1 cellular context compared by ENCODE assay signal in the genomic region with DNA sequence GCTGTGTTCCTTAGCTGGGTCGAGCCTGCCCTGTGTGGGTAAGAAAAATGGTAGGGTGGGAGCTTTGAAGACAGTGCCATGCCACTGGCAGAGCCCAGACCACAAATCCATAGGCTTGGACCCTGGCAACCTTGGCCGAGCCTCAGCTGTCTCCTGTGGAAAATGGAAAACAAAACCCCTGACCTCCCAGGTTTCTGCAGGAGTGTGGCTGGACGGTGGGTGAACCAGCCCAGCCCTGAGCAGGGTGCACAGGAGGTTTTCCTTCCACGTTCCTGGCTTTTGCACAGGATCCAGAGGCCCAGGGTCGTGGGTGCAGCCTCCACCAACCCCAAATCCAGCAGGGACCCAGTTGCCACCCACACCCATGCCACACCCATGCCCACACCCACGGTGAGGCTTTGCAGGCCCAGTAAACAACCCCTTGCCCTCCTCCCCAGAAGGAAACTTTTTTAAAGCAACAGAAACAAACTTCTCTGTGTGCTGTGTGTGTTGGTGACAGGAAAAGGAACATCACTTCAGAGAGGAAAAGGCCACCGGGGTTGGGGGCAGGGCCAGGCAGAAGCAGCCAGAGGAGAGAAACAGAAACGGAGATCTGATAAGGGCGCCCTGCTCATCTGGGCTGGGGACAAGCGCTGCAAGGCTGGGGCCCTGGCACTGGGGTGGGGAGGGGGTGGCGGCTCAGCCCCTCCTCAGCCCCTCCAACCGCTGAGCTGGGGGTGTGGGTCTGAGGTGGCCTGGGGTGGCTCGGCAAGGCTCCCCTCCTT.
TF ChIP-seq lines count a peak whose summit lies in the region.

No MANE protein-coding gene starts in this region.

TF ChIP-seq in K562, 482 proteins besides CTCF, POLR2A, EP300 and RAD21 (continued from another document and continues in another):
- TF ChIP-seq, protein P1, sequence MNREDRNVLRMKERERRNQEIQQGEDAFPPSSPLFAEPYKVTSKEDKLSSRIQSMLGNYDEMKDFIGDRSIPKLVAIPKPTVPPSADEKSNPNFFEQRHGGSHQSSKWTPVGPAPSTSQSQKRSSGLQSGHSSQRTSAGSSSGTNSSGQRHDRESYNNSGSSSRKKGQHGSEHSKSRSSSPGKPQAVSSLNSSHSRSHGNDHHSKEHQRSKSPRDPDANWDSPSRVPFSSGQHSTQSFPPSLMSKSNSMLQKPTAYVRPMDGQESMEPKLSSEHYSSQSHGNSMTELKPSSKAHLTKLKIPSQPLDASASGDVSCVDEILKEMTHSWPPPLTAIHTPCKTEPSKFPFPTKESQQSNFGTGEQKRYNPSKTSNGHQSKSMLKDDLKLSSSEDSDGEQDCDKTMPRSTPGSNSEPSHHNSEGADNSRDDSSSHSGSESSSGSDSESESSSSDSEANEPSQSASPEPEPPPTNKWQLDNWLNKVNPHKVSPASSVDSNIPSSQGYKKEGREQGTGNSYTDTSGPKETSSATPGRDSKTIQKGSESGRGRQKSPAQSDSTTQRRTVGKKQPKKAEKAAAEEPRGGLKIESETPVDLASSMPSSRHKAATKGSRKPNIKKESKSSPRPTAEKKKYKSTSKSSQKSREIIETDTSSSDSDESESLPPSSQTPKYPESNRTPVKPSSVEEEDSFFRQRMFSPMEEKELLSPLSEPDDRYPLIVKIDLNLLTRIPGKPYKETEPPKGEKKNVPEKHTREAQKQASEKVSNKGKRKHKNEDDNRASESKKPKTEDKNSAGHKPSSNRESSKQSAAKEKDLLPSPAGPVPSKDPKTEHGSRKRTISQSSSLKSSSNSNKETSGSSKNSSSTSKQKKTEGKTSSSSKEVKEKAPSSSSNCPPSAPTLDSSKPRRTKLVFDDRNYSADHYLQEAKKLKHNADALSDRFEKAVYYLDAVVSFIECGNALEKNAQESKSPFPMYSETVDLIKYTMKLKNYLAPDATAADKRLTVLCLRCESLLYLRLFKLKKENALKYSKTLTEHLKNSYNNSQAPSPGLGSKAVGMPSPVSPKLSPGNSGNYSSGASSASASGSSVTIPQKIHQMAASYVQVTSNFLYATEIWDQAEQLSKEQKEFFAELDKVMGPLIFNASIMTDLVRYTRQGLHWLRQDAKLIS (CRISPR knock-in tag; IDR thresholded peaks at IDR 0.05): no peak
- TF ChIP-seq HNRNPH1 (optimal IDR thresholded peaks at IDR 0.05; ENCODE audit: low read depth, low read length) (no peak), NR2F6 (CRISPR knock-in tag; IDR thresholded peaks at IDR 0.05) (no peak), RBM22 (IDR thresholded peaks at IDR 0.05; ENCODE audit: low read depth, low read length, poor library complexity, severe bottlenecking) (no peak), GATAD2B (IDR thresholded peaks at IDR 0.05; ENCODE audit: borderline replicate concordance) (no peak; the same call in 1 of the 2 replicates), MTA3 (IDR thresholded peaks at IDR 0.05; ENCODE audit: borderline replicate concordance) (peak; percentile 68), WHSC1 (IDR thresholded peaks at IDR 0.05; ENCODE audit: low read length) (no peak), ZNF124 (CRISPR knock-in tag; IDR thresholded peaks at IDR 0.05) (no peak), CC2D1A (IDR thresholded peaks at IDR 0.05) (no peak), ZNF766 (CRISPR knock-in tag; conservative IDR thresholded peaks at IDR 0.05) (no peak), ZNF134 (CRISPR knock-in tag; conservative IDR thresholded peaks at IDR 0.05) (no peak), SIRT6 (IDR thresholded peaks at IDR 0.05; ENCODE audit: low read depth, low read length) (no peak), TCF7L2 (IDR thresholded peaks at IDR 0.05; ENCODE audit: low read depth, low read length) (no peak), SFPQ (IDR thresholded peaks at IDR 0.05; ENCODE audit: low read depth, low read length) (no peak), TSC22D4 (tag; IDR thresholded peaks at IDR 0.05) (no peak), NFE2 (IDR thresholded peaks at IDR 0.05; ENCODE audit: low read depth) (0 out of 2 replicates have a peak, but pooled peaks have one; percentile 19), RFX1 (IDR thresholded peaks at IDR 0.05) (no peak), XRCC4 (IDR thresholded peaks at IDR 0.05; ENCODE audit: extremely low read depth, insufficient read depth, insufficient read length) (no peak), RBM14 (IDR thresholded peaks at IDR 0.05; ENCODE audit: borderline replicate concordance, insufficient read depth, low read depth, low read length) (no peak), ZNF184 (CRISPR knock-in tag; IDR thresholded peaks at IDR 0.05) (no peak), TAF1 (IDR thresholded peaks at IDR 0.05; ENCODE audit: control insufficient read depth, extremely low read depth, insufficient read depth, low read length, severe bottlenecking) (no peak), CREB1 (IDR thresholded peaks at IDR 0.05) (no peak), CREB1 (CRISPR knock-in tag; IDR thresholded peaks at IDR 0.05) (no peak), ZNF445 (CRISPR knock-in tag; IDR thresholded peaks at IDR 0.05; ENCODE audit: low read depth) (no peak), ETS2 (tag; IDR thresholded peaks at IDR 0.05; ENCODE audit: borderline replicate concordance, poor library complexity, severe bottlenecking) (no peak), MXD1 (CRISPR knock-in tag; IDR thresholded peaks at IDR 0.05; ENCODE audit: borderline replicate concordance, poor library complexity, severe bottlenecking) (no peak), ILF3 (IDR thresholded peaks at IDR 0.05; ENCODE audit: borderline replicate concordance) (no peak), HDAC1 (IDR thresholded peaks at IDR 0.05) (peak in 1 of 2 experiments; percentile 75; a peak in 1 of 4 replicates), ZNF311 (CRISPR knock-in tag; IDR thresholded peaks at IDR 0.05) (peak; percentile 65), NBN (IDR thresholded peaks at IDR 0.05; ENCODE audit: low read depth) (no peak; the same call in 1 of the 2 replicates), ZNF277 (CRISPR knock-in tag; IDR thresholded peaks at IDR 0.05; ENCODE audit: borderline replicate concordance) (no peak), ZEB2 (IDR thresholded peaks at IDR 0.05) (0 out of 2 replicates have a peak, but pooled peaks have one; percentile 48), ZNF175 (CRISPR knock-in tag; IDR thresholded peaks at IDR 0.05; ENCODE audit: low read depth) (no peak), ASH1L (IDR thresholded peaks at IDR 0.05; ENCODE audit: borderline replicate concordance, low read depth, partially characterized antibody) (no peak), POLR2G (IDR thresholded peaks at IDR 0.05; ENCODE audit: low read depth, low read length) (peak; percentile 65), ZNF165 (CRISPR knock-in tag; IDR thresholded peaks at IDR 0.05; ENCODE audit: borderline replicate concordance) (no peak), TAL1 (IDR thresholded peaks at IDR 0.05) (no peak), NUFIP1 (IDR thresholded peaks at IDR 0.05; ENCODE audit: partially characterized antibody) (no peak), YBX1 (IDR thresholded peaks at IDR 0.05) (no peak), PCBP2 (IDR thresholded peaks at IDR 0.05; ENCODE audit: low read depth, low read length, poor library complexity, severe bottlenecking) (no peak), KDM1A (IDR thresholded peaks at IDR 0.05) (0 out of 4 replicates have a peak, but pooled peaks of 1 of the 2 experiments have one; percentile 3), ZNF24 (IDR thresholded peaks at IDR 0.05) (no peak), DACH1 (IDR thresholded peaks at IDR 0.05; ENCODE audit: partially characterized antibody) (no peak), SAFB2 (IDR thresholded peaks at IDR 0.05; ENCODE audit: borderline replicate concordance, low read depth, low read length, severe bottlenecking) (no peak), SLC30A9 (CRISPR knock-in tag; IDR thresholded peaks at IDR 0.05) (no peak), RHOXF2B (CRISPR knock-in tag; conservative IDR thresholded peaks at IDR 0.05) (no peak), ZNF232 (CRISPR knock-in tag; IDR thresholded peaks at IDR 0.05) (no peak), STAT5A (IDR thresholded peaks at IDR 0.05; ENCODE audit: borderline replicate concordance, low read length) (no peak)
- TF ChIP-seq, protein P2, sequence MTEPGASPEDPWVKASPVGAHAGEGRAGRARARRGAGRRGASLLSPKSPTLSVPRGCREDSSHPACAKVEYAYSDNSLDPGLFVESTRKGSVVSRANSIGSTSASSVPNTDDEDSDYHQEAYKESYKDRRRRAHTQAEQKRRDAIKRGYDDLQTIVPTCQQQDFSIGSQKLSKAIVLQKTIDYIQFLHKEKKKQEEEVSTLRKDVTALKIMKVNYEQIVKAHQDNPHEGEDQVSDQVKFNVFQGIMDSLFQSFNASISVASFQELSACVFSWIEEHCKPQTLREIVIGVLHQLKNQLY (CRISPR knock-in tag; conservative IDR thresholded peaks at IDR 0.05): no peak
- TF ChIP-seq, protein P3, sequence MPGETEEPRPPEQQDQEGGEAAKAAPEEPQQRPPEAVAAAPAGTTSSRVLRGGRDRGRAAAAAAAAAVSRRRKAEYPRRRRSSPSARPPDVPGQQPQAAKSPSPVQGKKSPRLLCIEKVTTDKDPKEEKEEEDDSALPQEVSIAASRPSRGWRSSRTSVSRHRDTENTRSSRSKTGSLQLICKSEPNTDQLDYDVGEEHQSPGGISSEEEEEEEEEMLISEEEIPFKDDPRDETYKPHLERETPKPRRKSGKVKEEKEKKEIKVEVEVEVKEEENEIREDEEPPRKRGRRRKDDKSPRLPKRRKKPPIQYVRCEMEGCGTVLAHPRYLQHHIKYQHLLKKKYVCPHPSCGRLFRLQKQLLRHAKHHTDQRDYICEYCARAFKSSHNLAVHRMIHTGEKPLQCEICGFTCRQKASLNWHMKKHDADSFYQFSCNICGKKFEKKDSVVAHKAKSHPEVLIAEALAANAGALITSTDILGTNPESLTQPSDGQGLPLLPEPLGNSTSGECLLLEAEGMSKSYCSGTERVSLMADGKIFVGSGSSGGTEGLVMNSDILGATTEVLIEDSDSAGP (CRISPR knock-in tag; IDR thresholded peaks at IDR 0.05): no peak
- TF ChIP-seq, protein P4, sequence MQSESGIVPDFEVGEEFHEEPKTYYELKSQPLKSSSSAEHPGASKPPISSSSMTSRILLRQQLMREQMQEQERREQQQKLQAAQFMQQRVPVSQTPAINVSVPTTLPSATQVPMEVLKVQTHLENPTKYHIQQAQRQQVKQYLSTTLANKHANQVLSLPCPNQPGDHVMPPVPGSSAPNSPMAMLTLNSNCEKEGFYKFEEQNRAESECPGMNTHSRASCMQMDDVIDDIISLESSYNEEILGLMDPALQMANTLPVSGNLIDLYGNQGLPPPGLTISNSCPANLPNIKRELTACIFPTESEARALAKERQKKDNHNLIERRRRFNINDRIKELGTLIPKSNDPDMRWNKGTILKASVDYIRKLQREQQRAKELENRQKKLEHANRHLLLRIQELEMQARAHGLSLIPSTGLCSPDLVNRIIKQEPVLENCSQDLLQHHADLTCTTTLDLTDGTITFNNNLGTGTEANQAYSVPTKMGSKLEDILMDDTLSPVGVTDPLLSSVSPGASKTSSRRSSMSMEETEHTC (IDR thresholded peaks at IDR 0.05): no peak
- TF ChIP-seq, protein P5, sequence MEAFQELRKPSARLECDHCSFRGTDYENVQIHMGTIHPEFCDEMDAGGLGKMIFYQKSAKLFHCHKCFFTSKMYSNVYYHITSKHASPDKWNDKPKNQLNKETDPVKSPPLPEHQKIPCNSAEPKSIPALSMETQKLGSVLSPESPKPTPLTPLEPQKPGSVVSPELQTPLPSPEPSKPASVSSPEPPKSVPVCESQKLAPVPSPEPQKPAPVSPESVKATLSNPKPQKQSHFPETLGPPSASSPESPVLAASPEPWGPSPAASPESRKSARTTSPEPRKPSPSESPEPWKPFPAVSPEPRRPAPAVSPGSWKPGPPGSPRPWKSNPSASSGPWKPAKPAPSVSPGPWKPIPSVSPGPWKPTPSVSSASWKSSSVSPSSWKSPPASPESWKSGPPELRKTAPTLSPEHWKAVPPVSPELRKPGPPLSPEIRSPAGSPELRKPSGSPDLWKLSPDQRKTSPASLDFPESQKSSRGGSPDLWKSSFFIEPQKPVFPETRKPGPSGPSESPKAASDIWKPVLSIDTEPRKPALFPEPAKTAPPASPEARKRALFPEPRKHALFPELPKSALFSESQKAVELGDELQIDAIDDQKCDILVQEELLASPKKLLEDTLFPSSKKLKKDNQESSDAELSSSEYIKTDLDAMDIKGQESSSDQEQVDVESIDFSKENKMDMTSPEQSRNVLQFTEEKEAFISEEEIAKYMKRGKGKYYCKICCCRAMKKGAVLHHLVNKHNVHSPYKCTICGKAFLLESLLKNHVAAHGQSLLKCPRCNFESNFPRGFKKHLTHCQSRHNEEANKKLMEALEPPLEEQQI (IDR thresholded peaks at IDR 0.05): no peak
